ENCODE assay signal across 7 cellular contexts in genomic region chr1:121447280-121447923, GRCh38.
A peak's percentile ranks its signal among the peaks of the same experiment; 100 is the strongest.
DNase-seq lines count a peak whose midpoint lies in the region; ATAC-seq, FAIRE-seq and TF ChIP-seq lines count a peak whose summit lies in the region.
"Not testable (repeated sequence)": the region's sequence is repeated elsewhere in the genome, so short reads cannot be mapped to it uniquely, and the experiment has no call there.

No MANE protein-coding gene starts in this region.

- ATAC-seq in IMR-90 (ENCODE audit: low read depth) = peak; percentile 49

- in situ Hi-C loops in IMR-90 (cut with MboI; ENCODE audit: low sequenced_read_pairs) = not testable (repeated sequence)

- H3K4me1 Mint-ChIP-seq in Calu3 (ENCODE audit: low read depth, unreplicated experiment); neural progenitor cell: not testable (repeated sequence)

- not testable (repeated sequence) for H3K9ac ChIP-seq in IMR-90 (ENCODE audit: low read depth, low read length); neural progenitor cell

- H3K9me1 ChIP-seq in IMR-90 (ENCODE audit: insufficient read depth, low read length) = not testable (repeated sequence)

- not testable (repeated sequence) for H3K4me1 ChIP-seq in IMR-90 (ENCODE audit: control insufficient read depth, insufficient read depth, low read length); right atrium auricular region; neural progenitor cell

- DNase-seq in Calu3; IMR-90; right atrium auricular region (ENCODE audit: low spot score); neural progenitor cell (ENCODE audit: low spot score): not testable (repeated sequence)
- peak; percentile 6 for DNase-seq in NCI-H748 treated with DMSO at 0.1 percent for 48 hours (lab: John Stamatoyannopoulos, UW)

- H2BK15ac ChIP-seq in IMR-90 (ENCODE audit: low read depth, low read length) = not testable (repeated sequence)

- H3K23ac ChIP-seq in IMR-90 (ENCODE audit: low read depth, low read length) = not testable (repeated sequence)

- not testable (repeated sequence) for H2AK9ac ChIP-seq in IMR-90 (replicated peaks; ENCODE audit: low read depth, low read length, poor library complexity)

- FAIRE-seq in endometrium (lab: Jason Lieb, UNC) = peak; percentile 74

- not testable (repeated sequence) for BruUV-seq in Calu3 (replicated peaks; lab: Mats Ljungman, UMichigan); IMR-90 (replicated peaks; lab: Mats Ljungman, UMichigan)

- H4K8ac ChIP-seq in IMR-90 (ENCODE audit: low read depth in 2 of 2, low read length in 2 of 2) = not testable (repeated sequence)

- H2AFZ ChIP-seq in IMR-90 (replicated peaks; ENCODE audit: low read length, poor library complexity); neural progenitor cell (replicated peaks): not testable (repeated sequence)

- H3K4me2 ChIP-seq in IMR-90 (ENCODE audit: low read depth, low read length); neural progenitor cell: not testable (repeated sequence)

- H3K36me3 ChIP-seq in IMR-90 (ENCODE audit: control insufficient read depth, insufficient read depth, low read length); right atrium auricular region; neural progenitor cell: not testable (repeated sequence)

- H3K27ac Mint-ChIP-seq in Calu3 (ENCODE audit: unreplicated experiment); neural progenitor cell: not testable (repeated sequence)

- intact Hi-C loops in Calu3 (cut with micrococcal nuclease; ENCODE audit: unreplicated experiment) = loop anchor here (5.0 kb wide), 1 partner anchor 75 kb away; no protein-coding TSS in a partner anchor
- intact Hi-C loops in IMR-90 (cut with micrococcal nuclease) = loop anchor here (10.0 kb wide), 1 partner anchor 117 kb away; no protein-coding TSS in a partner anchor

- H4K20me1 ChIP-seq in IMR-90 (ENCODE audit: insufficient read depth, low read length); neural progenitor cell (ENCODE audit: low read depth): not testable (repeated sequence)

- not testable (repeated sequence) for TF ChIP-seq RAD21 in IMR-90 (IDR thresholded peaks at IDR 0.05; ENCODE audit: low read length)

- H4K5ac ChIP-seq in IMR-90 (ENCODE audit: low read depth, low read length) = not testable (repeated sequence)

- not testable (repeated sequence) for H3K27ac ChIP-seq in IMR-90 (ENCODE audit: insufficient read depth, low read length); right atrium auricular region; neural progenitor cell

- dilution Hi-C loops in IMR-90 (cut with HindIII; ENCODE audit: low sequenced_read_pairs, unreplicated experiment) = not testable (repeated sequence)

- H3K36me3 Mint-ChIP-seq in Calu3 (ENCODE audit: insufficient read depth, unreplicated experiment); neural progenitor cell: not testable (repeated sequence)

- H2BK20ac ChIP-seq in IMR-90 (ENCODE audit: low read depth, low read length) = not testable (repeated sequence)

- not testable (repeated sequence) for TF ChIP-seq POLR2A in IMR-90 (IDR thresholded peaks at IDR 0.05; ENCODE audit: low read depth, low read length)

- H3K9me3 Mint-ChIP-seq in Calu3 (ENCODE audit: low read depth, unreplicated experiment); neural progenitor cell: not testable (repeated sequence)

- CTCF ChIA-PET in Calu3 (lab: Charles Lee) = not testable (repeated sequence)
- CTCF ChIA-PET in IMR-90 (lab: Yijun Ruan, JAX) = interaction anchor here (1.0 kb wide), 1 partner anchor 13 kb away, joined by 3 read pairs; no protein-coding TSS in a partner anchor

- not testable (repeated sequence) for H2BK5ac ChIP-seq in IMR-90 (ENCODE audit: low read depth, low read length, poor library complexity, severe bottlenecking)

- H3K4me3 ChIP-seq in IMR-90 (ENCODE audit: insufficient read depth, low read depth, low read length); WI38 (ENCODE audit: low read depth, low read length); right atrium auricular region; neural progenitor cell: not testable (repeated sequence)

- not testable (repeated sequence) for H3K9me3 ChIP-seq in IMR-90 (ENCODE audit: control insufficient read depth, insufficient read depth, low read length); right atrium auricular region; neural progenitor cell (ENCODE audit: low read depth)

- not testable (repeated sequence) for H4K91ac ChIP-seq in IMR-90 (ENCODE audit: insufficient read depth, low read depth, low read length)

- not testable (repeated sequence) for H3K79me1 ChIP-seq in IMR-90 (ENCODE audit: low read depth in 1 of 2, low read length in 2 of 2)

- H3K4me3 Mint-ChIP-seq in Calu3 (ENCODE audit: low read depth, unreplicated experiment); neural progenitor cell: not testable (repeated sequence)

- H3K14ac ChIP-seq in IMR-90 (replicated peaks; ENCODE audit: low read depth, low read length) = not testable (repeated sequence)

- not testable (repeated sequence) for H3K27me3 ChIP-seq in IMR-90 (ENCODE audit: control insufficient read depth, insufficient read depth, low read length); right atrium auricular region; neural progenitor cell

- not testable (repeated sequence) for H3K27me3 Mint-ChIP-seq in Calu3 (ENCODE audit: unreplicated experiment); neural progenitor cell (ENCODE audit: insufficient read depth, low read depth)

- WGBS in IMR-90 (ENCODE audit: extremely low coverage in 2 of 2, insufficient read length in 1 of 2), 2 experiments = no CpG with 5 or more reads among the region's 1 CpG

- POLR2A ChIA-PET in IMR-90 (lab: Charles Lee; ENCODE audit: unreplicated experiment) = not testable (repeated sequence)

- not testable (repeated sequence) for H3K79me2 ChIP-seq in neural progenitor cell (ENCODE audit: low read depth)

- not testable (repeated sequence) for H3F3A ChIP-seq in neural progenitor cell (ENCODE audit: low read depth)

- not testable (repeated sequence) for H2BK120ac ChIP-seq in IMR-90 (ENCODE audit: low read depth, low read length)

- H2AK5ac ChIP-seq in IMR-90 (ENCODE audit: low read depth, low read length) = not testable (repeated sequence)

- H3K4ac ChIP-seq in IMR-90 (ENCODE audit: low read depth, low read length) = not testable (repeated sequence)

- TF ChIP-seq CTCF in Calu3 (IDR thresholded peaks at IDR 0.05; ENCODE audit: unreplicated experiment) (peak; percentile 24), IMR-90 (conservative IDR thresholded peaks at IDR 0.05; ENCODE audit: low read depth, low read length) (peak; percentile 28; the same call in 1 of the 2 replicates), WI38 (IDR thresholded peaks at IDR 0.05; ENCODE audit: low read depth, low read length) (peak; percentile 8; the same call in 1 of the 2 replicates), right atrium auricular region (IDR thresholded peaks at IDR 0.05) (peak; percentile 41 to 64), neural progenitor cell (IDR thresholded peaks at IDR 0.05) (peak; percentile 56)

- not testable (repeated sequence) for H3K18ac ChIP-seq in IMR-90 (ENCODE audit: low read depth, low read length)

- not testable (repeated sequence) for H3K56ac ChIP-seq in IMR-90 (ENCODE audit: extremely low read depth, insufficient read depth, low read length)
